In the genomic region with DNA sequence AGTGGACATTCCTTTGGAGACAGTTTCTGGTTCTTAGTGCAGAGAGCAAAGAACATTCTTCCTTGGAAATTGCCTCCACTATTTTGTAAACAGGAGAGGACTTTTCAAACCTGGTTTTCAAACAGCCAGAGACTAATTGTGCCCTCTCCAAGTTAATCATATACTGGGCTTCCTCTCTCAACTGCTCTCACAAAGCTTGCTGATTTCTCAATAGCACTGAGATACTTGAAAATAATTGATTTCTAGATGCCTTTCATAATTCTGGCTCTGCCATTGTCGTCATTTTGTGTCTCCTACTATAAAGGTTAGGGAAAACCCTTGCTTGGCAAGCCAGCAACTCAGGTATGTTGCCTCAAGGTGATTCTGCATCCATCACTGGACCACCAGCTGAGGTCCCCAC, we compare ENCODE assay signal across 17 cellular contexts. TPM values are rescaled to one million over a fixed set of nuclear protein-coding genes. Genes with fewer than 3 reads are reported as not detected.
"Had no signal": no experiment of that assay in that cellular context is flagged by ENCODE, and none has a peak within 500 bp of the region (broad histone marks: within the 10 kb centered on the region; RNA-seq: fewer than 3 reads in every experiment).

No MANE protein-coding gene starts in this region.

- FAIRE-seq: bronchial epithelial cell, small intestine had no signal

- H3K4me3 ChIP-seq: ascending aorta, gastrocnemius medialis, heart left ventricle, suprapubic skin had no signal

- H3K4me1 ChIP-seq: gastrocnemius medialis, suprapubic skin had no signal

- ATAC-seq: activated CD4-positive, alpha-beta T cell treated with anti-CD3 and anti-CD28 coated beads for 36 hours; activated CD8-positive, alpha-beta memory T cell treated with anti-CD3 and anti-CD28 coated beads, Interleukin-2, amount 10 ng/mL, durations not matched to agents 7 days and 5 days; activated naive CD8-positive, alpha-beta T cell treated with anti-CD3 and anti-CD28 coated beads, Interleukin-2, amount 50 U/mL, for 24 hours; gastrocnemius medialis; heart left ventricle; right cardiac atrium; T-helper 17 cell had no signal

- H3K27me3 ChIP-seq: ascending aorta, gastrocnemius medialis, heart left ventricle, suprapubic skin had no signal

- H3K27ac ChIP-seq: ascending aorta, epithelial cell of prostate, gastrocnemius medialis, heart left ventricle, suprapubic skin had no signal

- DNase-seq: activated CD4-positive, alpha-beta memory T cell treated with anti-CD3 and anti-CD28 coated beads for 36 hours; activated CD4-positive, alpha-beta T cell treated with anti-CD3 and anti-CD28 coated beads for 36 hours; activated CD8-positive, alpha-beta memory T cell treated with anti-CD3 and anti-CD28 coated beads, Interleukin-2, amount 10 ng/mL, durations not matched to agents 7 days and 5 days; activated naive CD4-positive, alpha-beta T cell treated with anti-CD3 and anti-CD28 coated beads for 36 hours; activated naive CD8-positive, alpha-beta T cell treated with anti-CD3 and anti-CD28 coated beads, Interleukin-2, amount 50 U/mL, for 24 hours; activated T-cell treated with anti-CD3 and anti-CD28 coated beads, Interleukin-2, amount 50 U/mL, for 1 hour; gastrocnemius medialis; heart left ventricle; nephron progenitor cell; occipital lobe; right cardiac atrium; small intestine; T-helper 17 cell had no signal

- H3K36me3 ChIP-seq: ascending aorta, gastrocnemius medialis, heart left ventricle, suprapubic skin had no signal

- H3K9me3 ChIP-seq: ascending aorta, gastrocnemius medialis, heart left ventricle, suprapubic skin had no signal

RNA-seq across cellular contexts. Expression of a gene that starts 56.0 kb away (rescaled TPM):
- total RNA-seq: activated CD8-positive, alpha-beta memory T cell treated with anti-CD3 and anti-CD28 coated beads, Interleukin-2, amount 10 ng/mL, durations not matched to agents 7 days and 5 days had no signal
